In genomic region chr9:107737610-107737986, GRCh38 we compare ENCODE assay signal across 1 cellular context.
TF ChIP-seq lines count a peak whose summit lies in the region.

No MANE protein-coding gene starts in this region.

TF ChIP-seq in GM23338, 12 proteins besides CTCF, POLR2A, EP300 and RAD21 (continued from another document):
- TF ChIP-seq ZNF462 (CRISPR knock-in tag; IDR thresholded peaks at IDR 0.05) = no peak
- no peak for TF ChIP-seq EZH2 (IDR thresholded peaks at IDR 0.05; ENCODE audit: low read depth, unreplicated experiment)
- TF ChIP-seq JUNB (IDR thresholded peaks at IDR 0.05; ENCODE audit: unreplicated experiment) = no peak
- no peak for TF ChIP-seq POLR2AphosphoS5 (IDR thresholded peaks at IDR 0.05; ENCODE audit: low read depth)
- TF ChIP-seq ETS1 (IDR thresholded peaks at IDR 0.05) = no peak
- TF ChIP-seq ZNF331 (CRISPR knock-in tag; IDR thresholded peaks at IDR 0.05; ENCODE audit: low read depth) = no peak
- no peak for TF ChIP-seq STAT1 (IDR thresholded peaks at IDR 0.05; ENCODE audit: unreplicated experiment)
- no peak for TF ChIP-seq REST (IDR thresholded peaks at IDR 0.05; ENCODE audit: unreplicated experiment)
